ENCODE assay signal across 18 cellular contexts in genomic region chr11:126008956-126009355, GRCh38. TPM values are rescaled to one million over a fixed set of nuclear protein-coding genes. Genes with fewer than 3 reads are reported as not detected.
DNase-seq lines count a peak whose midpoint lies in the region; ATAC-seq and TF ChIP-seq lines count a peak whose summit lies in the region.
"Had no signal": no experiment of that assay in that cellular context is flagged by ENCODE, and none has a peak within 500 bp of the region (broad histone marks: within the 10 kb centered on the region; RNA-seq: fewer than 3 reads in every experiment).

No MANE protein-coding gene starts in this region.

- no peaks in the 10 kb centered on the region for H3K9me3 ChIP-seq in vagina
- H3K9me3 ChIP-seq: BE2C, Caco-2 had no signal

- no peak for TF ChIP-seq POLR2A in vagina (IDR thresholded peaks at IDR 0.05)

- no peak for TF ChIP-seq CTCF in GM23338 (conservative IDR thresholded peaks at IDR 0.05; ENCODE audit: low read depth in 2 of 2)
- TF ChIP-seq CTCF in WTC11 (IDR thresholded peaks at IDR 0.05) = no peak
- no peak for TF ChIP-seq CTCF in nephron (IDR thresholded peaks at IDR 0.05; ENCODE audit: unreplicated experiment in 3 of 3)
- no peak for TF ChIP-seq CTCF in vagina (IDR thresholded peaks at IDR 0.05)

- POLR2A ChIA-PET in WTC11 (lab: Charles Lee) = no interaction called here

- no peak overlapping the region for H3K4me3 Mint-ChIP-seq in GM23338
- no peak overlapping the region for H3K4me3 Mint-ChIP-seq in WTC11
- no peak overlapping the region for H3K4me3 Mint-ChIP-seq in nephron
- H3K4me3 Mint-ChIP-seq: CD4-positive, alpha-beta T cell; IgD-negative memory B cell had no signal

- H3K36me3 ChIP-seq in GM23338 (ENCODE audit: insufficient read depth) (no peaks in the 10 kb centered on the region; the same call in 1 of the 2 replicates), vagina (no peaks in the 10 kb centered on the region)

- no peak overlapping the region for H2AFZ ChIP-seq in GM23338

- H3F3A ChIP-seq in GM23338 (replicated peaks; ENCODE audit: low read depth) = no peaks in the 10 kb centered on the region

- H3K36me3 Mint-ChIP-seq in GM23338 (ENCODE audit: low read depth) (peaks cover 4% of the 10 kb centered on the region; the same call in 1 of the 3 replicates), WTC11 (peaks cover 14% of the 10 kb centered on the region), nephron (ENCODE audit: low read depth) (peaks cover 65% of the 10 kb centered on the region)
- H3K36me3 Mint-ChIP-seq: IgD-negative memory B cell had no signal

- no peaks in the 10 kb centered on the region for H4K20me1 ChIP-seq in GM23338 (replicated peaks; ENCODE audit: insufficient read depth)

- H3K27ac Mint-ChIP-seq in GM23338 = 0 out of 2 replicates have a peak overlapping the region, but pooled peaks have one; percentile 55
- H3K27ac Mint-ChIP-seq in WTC11 = 0 out of 2 replicates have a peak overlapping the region, but pooled peaks have one; percentile 58
- H3K27ac Mint-ChIP-seq in nephron = peak overlapping the region in 2 of 3 experiments; percentile 25 to 72
- H3K27ac Mint-ChIP-seq: CD4-positive, alpha-beta T cell; IgD-negative memory B cell had no signal

- H3K9me3 Mint-ChIP-seq in GM23338 (no peaks in the 10 kb centered on the region), WTC11 (no peaks in the 10 kb centered on the region), nephron (no peaks in the 10 kb centered on the region)
- H3K9me3 Mint-ChIP-seq: CD4-positive, alpha-beta T cell; IgD-negative memory B cell had no signal

- H3K4me1 Mint-ChIP-seq in GM23338 (no peaks in the 10 kb centered on the region; the same call in 2 of the 3 replicates), WTC11 (no peaks in the 10 kb centered on the region), nephron (peaks cover 36% of the 10 kb centered on the region)
- H3K4me1 Mint-ChIP-seq: IgD-negative memory B cell had no signal

- H3K27me3 Mint-ChIP-seq in GM23338 (ENCODE audit: insufficient read depth, low read depth, poor library complexity) (no peaks in the 10 kb centered on the region), WTC11 (ENCODE audit: low read depth) (no peaks in the 10 kb centered on the region), nephron (ENCODE audit: low read depth) (no peaks in the 10 kb centered on the region)
- H3K27me3 Mint-ChIP-seq: CD4-positive, alpha-beta T cell had no signal

- DNase-seq in GM23338 (ENCODE audit: low spot score) (no peak), WTC11 (ENCODE audit: low spot score) (no peak), putamen (ENCODE audit: low spot score) (peak; percentile 7), NCI-H345 (lab: John Stamatoyannopoulos, UW) (no peak), vagina (ENCODE audit: extremely low spot score in 2 of 2) (no peak), HCEC 1CT (no peak)
- DNase-seq: BE2C; C1 segment of cervical spinal cord; Caco-2; CD4-positive, alpha-beta T cell; DMS79 treated with DMSO at 0.1 percent for 48 hours; GF-D8; KBM-7 had no signal

- no peak overlapping the region for H3K4me2 ChIP-seq in GM23338

- ATAC-seq in GM23338 (no peak), WTC11 (no peak)
- ATAC-seq: GM12878, HCT116, HepG2 had no signal

- H3K4me1 ChIP-seq in GM23338 (ENCODE audit: insufficient read depth) (no peaks in the 10 kb centered on the region), vagina (no peaks in the 10 kb centered on the region)
- H3K4me1 ChIP-seq: Caco-2 had no signal

- H3K9me2 ChIP-seq in GM23338 (ENCODE audit: insufficient read depth) = no peaks in the 10 kb centered on the region

- CTCF ChIA-PET in WTC11 (lab: Charles Lee) = interaction anchor here (1.0 kb wide), 1 partner anchor 66 kb away, joined by 4 read pairs; no protein-coding TSS in a partner anchor

- H3K4me3 ChIP-seq in GM23338 = no peak overlapping the region
- no peak overlapping the region for H3K4me3 ChIP-seq in vagina
- H3K4me3 ChIP-seq: GM12878 had no signal

- H3K79me2 ChIP-seq in GM23338 (replicated peaks; ENCODE audit: insufficient read depth) = no peaks in the 10 kb centered on the region

- H3K27ac ChIP-seq in GM23338 (ENCODE audit: low read depth) (no peak overlapping the region), vagina (no peak overlapping the region)

- H3K27me3 ChIP-seq in GM23338 (ENCODE audit: insufficient read depth) (no peaks in the 10 kb centered on the region), vagina (no peaks in the 10 kb centered on the region)
- H3K27me3 ChIP-seq: BE2C had no signal

- intact Hi-C loops in vagina (cut with DNase I) = no loop called here

TF ChIP-seq in GM23338, 12 proteins besides CTCF, POLR2A, EP300 and RAD21 (continues in another document):
- no peak for TF ChIP-seq NANOG (IDR thresholded peaks at IDR 0.05; ENCODE audit: borderline replicate concordance)
- no peak for TF ChIP-seq POLR2AphosphoS5 (IDR thresholded peaks at IDR 0.05; ENCODE audit: low read depth)
- no peak for TF ChIP-seq ZNF114 (CRISPR knock-in tag; IDR thresholded peaks at IDR 0.05)
- no peak for TF ChIP-seq STAT1 (IDR thresholded peaks at IDR 0.05; ENCODE audit: unreplicated experiment)

TF ChIP-seq in WTC11, 78 proteins besides CTCF, POLR2A, EP300 and RAD21:
- TF ChIP-seq ZNF532 (CRISPR knock-in tag; IDR thresholded peaks at IDR 0.05; ENCODE audit: borderline replicate concordance) (no peak), GTF2I (CRISPR knock-in tag; conservative IDR thresholded peaks at IDR 0.05) (no peak), FOXJ3 (CRISPR knock-in tag; IDR thresholded peaks at IDR 0.05; ENCODE audit: borderline replicate concordance) (no peak), SMAD3 (CRISPR knock-in tag; IDR thresholded peaks at IDR 0.05; ENCODE audit: borderline replicate concordance) (no peak), SOX15 (CRISPR knock-in tag; IDR thresholded peaks at IDR 0.05) (no peak)

RNA-seq across cellular contexts. Expression of gene CDON, which starts 53.7 kb away (rescaled TPM):
- total RNA-seq in GM23338 (2014; rRNA removed; shearing (Covaris generic)) = 31.2 and 35.5 TPM in 2 replicates
- polyA plus RNA-seq in GM23338 (2016; fragmentation: Nextera tagmentation; extraction: Ambion mirVana) = 3.3 and 4.1 TPM in 2 replicates
- 33.0 to 34.1 TPM (median 33.3 TPM) in 3 replicates for total RNA-seq in WTC11 (2021)
- 9.8 TPM for total RNA-seq in vagina
- polyA plus RNA-seq: IgD-negative memory B cell had no signal
